In the genomic region with DNA sequence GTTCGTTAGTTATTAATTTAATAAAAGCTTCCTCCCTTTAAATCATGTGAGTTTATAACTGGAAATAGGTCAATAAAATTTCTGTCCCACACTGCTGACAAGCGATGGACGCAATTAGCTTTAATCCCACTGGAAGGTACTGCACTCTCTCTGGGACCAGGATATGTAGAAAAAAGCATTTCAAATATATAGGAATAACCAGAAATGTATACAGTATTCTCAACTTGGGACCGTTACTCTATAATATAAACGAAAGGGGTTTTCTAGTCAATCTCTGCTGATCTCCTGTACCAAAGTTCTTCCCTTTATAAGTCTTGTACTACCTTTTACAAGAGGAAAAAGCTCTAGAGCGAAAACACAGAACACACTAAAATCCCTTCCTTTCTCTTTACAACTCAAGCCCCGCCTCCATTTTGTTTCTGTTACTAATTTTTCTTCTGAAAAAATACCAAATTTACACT, we compare ENCODE assay signal across 8 cellular contexts. TPM values are rescaled to one million over a fixed set of nuclear protein-coding genes. Genes with fewer than 3 reads are reported as not detected.
DNase-seq lines count a peak whose midpoint lies in the region; ATAC-seq, FAIRE-seq and TF ChIP-seq lines count a peak whose summit lies in the region.

No MANE protein-coding gene starts in this region.

- H3K4me1 ChIP-seq in heart left ventricle = peaks cover 0 to 36% (median 25%) of the 10 kb centered on the region in 12 donors
- H3K4me1 ChIP-seq in foreskin keratinocyte = peaks cover 9% of the 10 kb centered on the region
- H3K4me1 ChIP-seq in small intestine (ENCODE audit: control insufficient read depth in 2 of 2, insufficient read depth in 1 of 2, low read depth in 1 of 2, low read length in 1 of 2) = peaks cover 1 to 3% of the 10 kb centered on the region in 2 donors

- peak overlapping the region; percentile 28 to 89 (median 84) for H3K4me3 ChIP-seq in heart left ventricle
- peak overlapping the region in 1 of 2 donors; percentile 10 for H3K4me3 ChIP-seq in small intestine (ENCODE audit: low read depth in 1 of 2, low read length in 2 of 2)

- TF ChIP-seq CTCF in heart left ventricle (IDR thresholded peaks at IDR 0.05) (no peak), RWPE1 (conservative IDR thresholded peaks at IDR 0.05; ENCODE audit: low read depth) (no peak), foreskin keratinocyte (conservative IDR thresholded peaks at IDR 0.05) (no peak)

- H3K36me3 ChIP-seq in heart left ventricle (peaks cover 0 to 4% (median 0%) of the 10 kb centered on the region in 9 donors), small intestine (ENCODE audit: control insufficient read depth in 2 of 2, insufficient read depth in 2 of 2, low read length in 2 of 2) (no peaks in the 10 kb centered on the region)

- intact Hi-C loops in heart left ventricle (cut with DNase I) = loop anchor here in 8 of 10 donors (2.0 to 10.0 kb wide), 13 partner anchors 43 to 484 kb away; a partner anchor contains a TSS
- intact Hi-C loops in left cardiac atrium (cut with DNase I) = loop anchor here in 1 of 2 donors (2.0 kb wide), 1 partner anchor 151 kb away; a partner anchor contains a TSS

- CTCF ChIA-PET in RWPE1 (lab: Yijun Ruan, JAX) = interaction anchor here (0.6 to 0.7 kb wide), 2 partner anchors 92 to 368 kb away, joined by 5 to 7 read pairs; no protein-coding TSS in a partner anchor

- TF ChIP-seq POLR2A in heart left ventricle (IDR thresholded peaks at IDR 0.05) = no peak

- H3K27me3 ChIP-seq in heart left ventricle = no peaks in the 10 kb centered on the region
- H3K27me3 ChIP-seq in foreskin keratinocyte = no peaks in the 10 kb centered on the region
- no peaks in the 10 kb centered on the region for H3K27me3 ChIP-seq in small intestine (ENCODE audit: control insufficient read depth in 2 of 2, insufficient read depth in 2 of 2, low read length in 2 of 2)

- 2 to 4% (median 3%) methylated on average over 7 of the region's 7 CpGs for WGBS in heart left ventricle, 4 donors
- WGBS in small intestine, 3 donors = 1 to 7% (median 2%) methylated on average over 7 of the region's 7 CpGs

- DNase-seq in heart left ventricle = no peak
- DNase-seq in left cardiac atrium = no peak
- peak; percentile 11 for DNase-seq in RWPE1 (ENCODE audit: low spot score)
- peak; percentile 25 to 38 for DNase-seq in foreskin keratinocyte
- peak; percentile 46 for DNase-seq in small intestine
- no peak for DNase-seq in NCI-H1105 treated with DMSO at 0.1 percent for 48 hours (lab: John Stamatoyannopoulos, UW)
- no peak for DNase-seq in stimulated activated CD4-positive, alpha-beta T cell treated with anti-CD3 and anti-CD28 coated beads, Interleukin-4, amount 100 ng/mL, for 4 hours

- H3K9me3 ChIP-seq in heart left ventricle (no peaks in the 10 kb centered on the region), small intestine (ENCODE audit: control insufficient read depth, low read depth) (no peaks in the 10 kb centered on the region)

- H3K27ac ChIP-seq in heart left ventricle = peak overlapping the region; percentile 98 to 100 (median 99)
- no peak overlapping the region for H3K27ac ChIP-seq in RWPE1
- peak overlapping the region; percentile 88 for H3K27ac ChIP-seq in foreskin keratinocyte
- peak overlapping the region; percentile 74 to 95 for H3K27ac ChIP-seq in small intestine (ENCODE audit: low read depth in 1 of 2, low read length in 1 of 2)

- POLR2A ChIA-PET in RWPE1 (lab: Yijun Ruan, JAX; ENCODE audit: low non-redundant PET) = no interaction called here

- no peak for FAIRE-seq in small intestine (lab: Jason Lieb, UNC)

- no peak for ATAC-seq in heart left ventricle
- ATAC-seq in left cardiac atrium = no peak
- no peak for ATAC-seq in foreskin keratinocyte
- ATAC-seq in HG03442 (IDR thresholded peaks at IDR 0.05; ENCODE audit: unreplicated experiment) = no peak

RNA-seq across cellular contexts. Expression of a gene that starts 1.8 kb away (rescaled TPM):
- total RNA-seq in heart left ventricle = 10 to 100 TPM in 6 of 9 donors, 1 to 10 TPM in 3; 9.0 to 14.3 (median 10.2) TPM
- polyA plus RNA-seq in heart left ventricle = 1 to 10 TPM; 4.5 to 8.0 TPM
- 10 to 100 TPM in 1 of 2 donors, 1 to 10 TPM in 1; 8.5 to 12.7 TPM for total RNA-seq in left cardiac atrium
- 11.8 and 12.4 TPM in 2 replicates for total RNA-seq in foreskin keratinocyte
- polyA plus RNA-seq in foreskin keratinocyte = 3.6 and 4.8 TPM in 2 replicates
- 1 to 10 TPM; 6.6 to 9.6 (median 7.0) TPM for polyA plus RNA-seq in small intestine

Comparison
In these comparisons a context has a peak if more than half of its experiments do, and no peak if none do; other contexts are left out.
1. DNase-seq: peak in RWPE1 (single experiment), foreskin keratinocyte (2 of 2) and small intestine (single experiment); none in heart left ventricle (0 of 5), left cardiac atrium (single experiment), NCI-H1105 treated with DMSO at 0.1 percent for 48 hours (single experiment) and stimulated activated CD4-positive, alpha-beta T cell treated with anti-CD3 and anti-CD28 coated beads, Interleukin-4, amount 100 ng/mL, for 4 hours (0 of 2).